ENCODE assay signal across 10 cellular contexts in genomic region chr7:17123020-17123419, GRCh38.
DNase-seq lines count a peak whose midpoint lies in the region; ATAC-seq and TF ChIP-seq lines count a peak whose summit lies in the region.
"Had no signal": no experiment of that assay in that cellular context is flagged by ENCODE, and none has a peak within 500 bp of the region (broad histone marks: within the 10 kb centered on the region; RNA-seq: fewer than 3 reads in every experiment).

No MANE protein-coding gene starts in this region.

- DNase-seq in AG09309 (ENCODE audit: low read depth) (peak; percentile 82), M059J (ENCODE audit: low read depth) (peak; percentile 74), fibroblast of gingiva (ENCODE audit: low read depth) (peak; percentile 97), NCI-H1048 (lab: John Stamatoyannopoulos, UW) (no peak), endothelial cell (ENCODE audit: low spot score) (no peak), NCI-H1417 treated with DMSO at 0.1 percent for 48 hours (lab: John Stamatoyannopoulos, UW) (no peak)
- DNase-seq in activated CD4-positive, alpha-beta T cell treated with anti-CD3 and anti-CD28 coated beads for 4 hours: no peak
- DNase-seq: erythroblast had no signal

- peaks cover 4% of the 10 kb centered on the region for H3K4me1 Mint-ChIP-seq in endothelial cell (ENCODE audit: unreplicated experiment)

- no peak for TF ChIP-seq CTCF in AG09309 (IDR thresholded peaks at IDR 0.05; ENCODE audit: control insufficient read depth, insufficient read depth, low read depth, low read length, missing control alignments)
- no peak for TF ChIP-seq CTCF in endothelial cell (IDR thresholded peaks at IDR 0.05; ENCODE audit: unreplicated experiment)

- H3K9me3 Mint-ChIP-seq in endothelial cell (ENCODE audit: unreplicated experiment): no peaks in the 10 kb centered on the region

- H3K4me3 ChIP-seq in AG09309 (ENCODE audit: control insufficient read depth, low read depth, low read length): no peak overlapping the region
- H3K4me3 ChIP-seq: skin epidermis had no signal

- H3K27me3 Mint-ChIP-seq in endothelial cell (ENCODE audit: unreplicated experiment): peaks cover 1% of the 10 kb centered on the region

- H3K4me3 Mint-ChIP-seq in endothelial cell (ENCODE audit: unreplicated experiment): no peak overlapping the region

- no peak overlapping the region for H3K27ac Mint-ChIP-seq in endothelial cell (ENCODE audit: unreplicated experiment)

- ATAC-seq in GM21381 (IDR thresholded peaks at IDR 0.05; ENCODE audit: unreplicated experiment): peak; percentile 41

- no peaks in the 10 kb centered on the region for H3K36me3 Mint-ChIP-seq in endothelial cell (ENCODE audit: low read depth, unreplicated experiment)

Comparison
In these comparisons a context has a peak if more than half of its experiments do, and no peak if none do; other contexts are left out.
1. DNase-seq: peak in AG09309 (single experiment), M059J (single experiment) and fibroblast of gingiva (single experiment); none in activated CD4-positive, alpha-beta T cell treated with anti-CD3 and anti-CD28 coated beads for 4 hours (0 of 2), NCI-H1048 (single experiment), endothelial cell (single experiment) and NCI-H1417 treated with DMSO at 0.1 percent for 48 hours (single experiment).